ENCODE assay signal across 6 cellular contexts in genomic region chr11:105884436-105884835, GRCh38.
"Had no signal": no experiment of that assay in that cellular context is flagged by ENCODE, and none has a peak within 500 bp of the region (broad histone marks: within the 10 kb centered on the region; RNA-seq: fewer than 3 reads in every experiment).

No MANE protein-coding gene starts in this region.

- DNase-seq: H9, HCEC 1CT, KBM-7 had no signal

- ATAC-seq: GM23338, HepG2 had no signal

- H3K27ac ChIP-seq: HL-60 had no signal

- H3K4me2 ChIP-seq: GM23338 had no signal

- H3K4me3 ChIP-seq: GM23338 had no signal

- H2AFZ ChIP-seq: GM23338 had no signal
